1 cellular context compared by ENCODE assay signal in genomic region chr14:100286484-100287191, GRCh38.
TF ChIP-seq lines count a peak whose summit lies in the region.

No MANE protein-coding gene starts in this region.

TF ChIP-seq in IMR-90, 13 proteins besides CTCF, POLR2A, EP300 and RAD21 (continued from another document):
- no peak for TF ChIP-seq USF2 (IDR thresholded peaks at IDR 0.05; ENCODE audit: low read depth, low read length)
- no peak for TF ChIP-seq RCOR1 (IDR thresholded peaks at IDR 0.05; ENCODE audit: insufficient replicate concordance, low read length)
- no peak for TF ChIP-seq BHLHE40 (IDR thresholded peaks at IDR 0.05; ENCODE audit: low read depth, low read length)
- no peak for TF ChIP-seq CEBPB (IDR thresholded peaks at IDR 0.05; ENCODE audit: low read depth, low read length)
- no peak for TF ChIP-seq MAZ (IDR thresholded peaks at IDR 0.05; ENCODE audit: borderline replicate concordance, low read depth, low read length)
- TF ChIP-seq FOS (IDR thresholded peaks at IDR 0.05; ENCODE audit: low read depth, low read length), result no peak
- no peak for TF ChIP-seq CHD1 (IDR thresholded peaks at IDR 0.05; ENCODE audit: low read depth, low read length)
- no peak for TF ChIP-seq RFX5 (IDR thresholded peaks at IDR 0.05; ENCODE audit: low read depth, low read length)
- TF ChIP-seq SMC3 (IDR thresholded peaks at IDR 0.05; ENCODE audit: low read depth, low read length), result no peak
- no peak for TF ChIP-seq ELK1 (IDR thresholded peaks at IDR 0.05; ENCODE audit: borderline replicate concordance, low read depth, low read length)
